Comparison of ENCODE assay signal across 8 cellular contexts in genomic region chr13:99981115-99982020, GRCh38. TPM values are rescaled to one million over a fixed set of nuclear protein-coding genes. Genes with fewer than 3 reads are reported as not detected.
DNase-seq lines count a peak whose midpoint lies in the region; ATAC-seq, FAIRE-seq and TF ChIP-seq lines count a peak whose summit lies in the region.

Gene ZIC2 (plus strand): TSS chr13:99981784. CDS start chr13:99982065, 281 bp downstream.

- H3K4me3 ChIP-seq in ascending aorta = peak within 1 kb of the TSS; percentile 63 to 66
- peak within 1 kb of the TSS; percentile 97 for H3K4me3 ChIP-seq in iPS-20b (ENCODE audit: low read length)

- peaks cover 7 to 22% of the 10 kb centered on the region in 2 donors for H3K4me1 ChIP-seq in ascending aorta
- H3K4me1 ChIP-seq in iPS-20b (ENCODE audit: insufficient read depth, low read length) = peaks cover 19% of the 10 kb centered on the region; the same call in 1 of the 2 replicates

- no peaks in the 10 kb centered on the region for H3K9me3 ChIP-seq in ascending aorta
- no peaks in the 10 kb centered on the region; the same call in 1 of the 2 replicates for H3K9me3 ChIP-seq in iPS-20b (ENCODE audit: insufficient read depth, low read depth, low read length)

- peaks cover 77% of the 10 kb centered on the region for H3K27me3 Mint-ChIP-seq in stimulated activated naive CD8-positive, alpha-beta T cell treated with anti-CD3 and anti-CD28 coated beads, Interleukin-15, amount 100 ng/mL, for 72 hours

- H3K4me3 Mint-ChIP-seq in stimulated activated naive CD8-positive, alpha-beta T cell treated with anti-CD3 and anti-CD28 coated beads, Interleukin-15, amount 100 ng/mL, for 72 hours = peak within 1 kb of the TSS; percentile 60 to 62
- H3K4me3 Mint-ChIP-seq in stimulated activated effector memory CD8-positive, alpha-beta T cell treated with anti-CD3 and anti-CD28 coated beads, Interleukin-12 subunit alpha, Interleukin-12 subunit beta, amount 100 ng/mL, for 72 hours = peak within 1 kb of the TSS; percentile 47

- H3K9ac ChIP-seq in iPS-20b (ENCODE audit: low read depth, low read length) = peak within 1 kb of the TSS; percentile 98; the same call in 1 of the 2 replicates

- H3K27me3 ChIP-seq in ascending aorta (peaks cover 57% of the 10 kb centered on the region), iPS-20b (ENCODE audit: insufficient read depth, low read length) (peaks cover 57% of the 10 kb centered on the region)

- H3K4me1 Mint-ChIP-seq in stimulated activated naive CD8-positive, alpha-beta T cell treated with anti-CD3 and anti-CD28 coated beads, Interleukin-15, amount 100 ng/mL, for 72 hours = peaks cover 51% of the 10 kb centered on the region
- peaks cover 18% of the 10 kb centered on the region for H3K4me1 Mint-ChIP-seq in stimulated activated effector memory CD8-positive, alpha-beta T cell treated with anti-CD3 and anti-CD28 coated beads, Interleukin-12 subunit alpha, Interleukin-12 subunit beta, amount 100 ng/mL, for 72 hours

- H3K36me3 ChIP-seq in ascending aorta (no peaks in the 10 kb centered on the region), iPS-20b (ENCODE audit: insufficient read depth, low read depth, low read length) (peaks cover 37% of the 10 kb centered on the region)

- no peak within 1 kb of the TSS for H3K27ac ChIP-seq in ascending aorta
- peak within 1 kb of the TSS; percentile 29 for H3K27ac ChIP-seq in iPS-20b (ENCODE audit: low read length)

- no peak for FAIRE-seq in GM12891 (lab: Jason Lieb, UNC)

- intact Hi-C loops in ascending aorta (cut with DNase I) = loop anchor here (10.0 kb wide), 1 partner anchor 787 kb away; no protein-coding TSS in a partner anchor

- ATAC-seq in stimulated activated naive CD8-positive, alpha-beta T cell treated with anti-CD3 and anti-CD28 coated beads, Interleukin-15, amount 100 ng/mL, for 72 hours = peak; percentile 38
- no peak for ATAC-seq in stimulated activated naive CD8-positive, alpha-beta T cell treated with anti-CD3 and anti-CD28 coated beads, Interleukin-15, Interleukin-2, amounts not matched to agents 100 U/mL and 50 U/mL, for 24 hours
- ATAC-seq in stimulated activated effector memory CD8-positive, alpha-beta T cell treated with anti-CD3 and anti-CD28 coated beads, Interleukin-12 subunit alpha, Interleukin-12 subunit beta, amount 100 ng/mL, for 72 hours = peak; percentile 40
- no peak for ATAC-seq in HG02571 (IDR thresholded peaks at IDR 0.05; ENCODE audit: unreplicated experiment)

- H3K36me3 Mint-ChIP-seq in stimulated activated effector memory CD8-positive, alpha-beta T cell treated with anti-CD3 and anti-CD28 coated beads, Interleukin-12 subunit alpha, Interleukin-12 subunit beta, amount 100 ng/mL, for 72 hours = peaks cover 29% of the 10 kb centered on the region

- no peak for TF ChIP-seq CTCF in ascending aorta (IDR thresholded peaks at IDR 0.05)

- H3K9me3 Mint-ChIP-seq in stimulated activated naive CD8-positive, alpha-beta T cell treated with anti-CD3 and anti-CD28 coated beads, Interleukin-15, amount 100 ng/mL, for 72 hours = no peaks in the 10 kb centered on the region
- peaks cover 4% of the 10 kb centered on the region for H3K9me3 Mint-ChIP-seq in stimulated activated effector memory CD8-positive, alpha-beta T cell treated with anti-CD3 and anti-CD28 coated beads, Interleukin-12 subunit alpha, Interleukin-12 subunit beta, amount 100 ng/mL, for 72 hours

- no peak for TF ChIP-seq POLR2A in GM12891 (IDR thresholded peaks at IDR 0.05; ENCODE audit: low read depth, low read length)

- no peak for DNase-seq in stimulated activated naive CD8-positive, alpha-beta T cell treated with anti-CD3 and anti-CD28 coated beads, Interleukin-15, amount 100 ng/mL, for 72 hours
- no peak for DNase-seq in stimulated activated naive CD8-positive, alpha-beta T cell treated with anti-CD3 and anti-CD28 coated beads, Interleukin-15, Interleukin-2, amounts not matched to agents 100 U/mL and 50 U/mL, for 24 hours
- DNase-seq in NCI-H446 (lab: John Stamatoyannopoulos, UW) (peak; percentile 70 to 87), ascending aorta (ENCODE audit: low spot score in 2 of 2) (peak in 1 of 2 donors; percentile 63), GM12891 (ENCODE audit: insufficient read length, low spot score) (no peak)
- no peak for DNase-seq in stimulated activated effector memory CD8-positive, alpha-beta T cell treated with anti-CD3 and anti-CD28 coated beads, Interleukin-12 subunit alpha, Interleukin-12 subunit beta, amount 100 ng/mL, for 72 hours (ENCODE audit: low spot score in 2 of 2)

- H3K27ac Mint-ChIP-seq in stimulated activated naive CD8-positive, alpha-beta T cell treated with anti-CD3 and anti-CD28 coated beads, Interleukin-15, amount 100 ng/mL, for 72 hours = no peak within 1 kb of the TSS
- H3K27ac Mint-ChIP-seq in stimulated activated effector memory CD8-positive, alpha-beta T cell treated with anti-CD3 and anti-CD28 coated beads, Interleukin-12 subunit alpha, Interleukin-12 subunit beta, amount 100 ng/mL, for 72 hours = no peak within 1 kb of the TSS

TF ChIP-seq in GM12891, 5 proteins besides CTCF, POLR2A, EP300 and RAD21:
- no peak for TF ChIP-seq TAF1 (IDR thresholded peaks at IDR 0.05; ENCODE audit: low read depth, low read length)
- no peak for TF ChIP-seq POLR2AphosphoS5 (IDR thresholded peaks at IDR 0.05; ENCODE audit: low read depth, low read length)
- TF ChIP-seq PAX5 (IDR thresholded peaks at IDR 0.05; ENCODE audit: insufficient read depth, low read length, severe bottlenecking) = no peak
- TF ChIP-seq POU2F2 (IDR thresholded peaks at IDR 0.05; ENCODE audit: low read depth, low read length) = no peak
- no peak for TF ChIP-seq SPI1 (IDR thresholded peaks at IDR 0.05; ENCODE audit: low read depth, low read length)

RNA-seq across cellular contexts. Expression of gene ZIC2, which starts in this region (rescaled TPM):
- total RNA-seq in ascending aorta = not detected
- not detected for polyA plus RNA-seq in GM12891 (2012; ENCODE audit: low read depth, missing spikeins)

Comparison
In these comparisons a context has a peak if more than half of its experiments do, and no peak if none do; other contexts are left out.
1. ATAC-seq: peak in stimulated activated naive CD8-positive, alpha-beta T cell treated with anti-CD3 and anti-CD28 coated beads, Interleukin-15, amount 100 ng/mL, for 72 hours (single experiment) and stimulated activated effector memory CD8-positive, alpha-beta T cell treated with anti-CD3 and anti-CD28 coated beads, Interleukin-12 subunit alpha, Interleukin-12 subunit beta, amount 100 ng/mL, for 72 hours (single experiment); none in stimulated activated naive CD8-positive, alpha-beta T cell treated with anti-CD3 and anti-CD28 coated beads, Interleukin-15, Interleukin-2, amounts not matched to agents 100 U/mL and 50 U/mL, for 24 hours (single experiment) and HG02571 (single experiment).
2. DNase-seq: peak in NCI-H446 (2 of 2); none in stimulated activated naive CD8-positive, alpha-beta T cell treated with anti-CD3 and anti-CD28 coated beads, Interleukin-15, amount 100 ng/mL, for 72 hours (0 of 2), stimulated activated naive CD8-positive, alpha-beta T cell treated with anti-CD3 and anti-CD28 coated beads, Interleukin-15, Interleukin-2, amounts not matched to agents 100 U/mL and 50 U/mL, for 24 hours (single experiment), stimulated activated effector memory CD8-positive, alpha-beta T cell treated with anti-CD3 and anti-CD28 coated beads, Interleukin-12 subunit alpha, Interleukin-12 subunit beta, amount 100 ng/mL, for 72 hours (0 of 2) and GM12891 (single experiment).